Comparison of ENCODE assay signal across 8 cellular contexts in genomic region chr2:168346725-168347477, GRCh38.
DNase-seq lines count a peak whose midpoint lies in the region; TF ChIP-seq lines count a peak whose summit lies in the region.

No MANE protein-coding gene starts in this region.

- peak overlapping the region; percentile 57 for H3K4me3 ChIP-seq in astrocyte of the spinal cord (ENCODE audit: low read depth, low read length)
- H3K4me3 ChIP-seq in iPS-11a (ENCODE audit: low read depth, low read length), result peak overlapping the region; percentile 35
- H3K4me3 ChIP-seq in skeletal muscle cell (ENCODE audit: low read depth, low read length), result peak overlapping the region; percentile 49

- POLR2A ChIA-PET in HEK293T (lab: Yijun Ruan, JAX), result no interaction called here

- CTCF ChIA-PET in HEK293T (lab: Yijun Ruan, JAX), result interaction anchor here (0.5 to 2.2 kb wide), 5 partner anchors 14 to 413 kb away, joined by 3 to 7 read pairs (median 3); no protein-coding TSS in a partner anchor

- DNase-seq in GM04504 (ENCODE audit: low read depth), result peak; percentile 40
- DNase-seq in HEK293T (ENCODE audit: extremely low spot score), result peak; percentile 75
- DNase-seq in NCI-H1048 (lab: John Stamatoyannopoulos, UW), result peak; percentile 54
- peak; percentile 14 for DNase-seq in T-helper 22 cell (ENCODE audit: low read depth)
- peak; percentile 68 for DNase-seq in astrocyte of the spinal cord (ENCODE audit: low read depth, low spot score)
- DNase-seq in skeletal muscle cell (ENCODE audit: low read depth), result peak; percentile 15
- DNase-seq in 8988T, result no peak

- peak; percentile 72 for TF ChIP-seq CTCF in astrocyte of the spinal cord (IDR thresholded peaks at IDR 0.05; ENCODE audit: low read depth, low read length)

- in situ Hi-C loops in astrocyte of the spinal cord (cut with HindIII; ENCODE audit: low sequenced_read_pairs), result no loop called here

TF ChIP-seq in HEK293T, 16 proteins besides CTCF, POLR2A, EP300 and RAD21:
- TF ChIP-seq NFRKB (IDR thresholded peaks at IDR 0.05) (no peak), L3MBTL2 (conservative IDR thresholded peaks at IDR 0.05) (no peak), BHLHE40 (IDR thresholded peaks at IDR 0.05; ENCODE audit: borderline replicate concordance) (no peak), SP1 (IDR thresholded peaks at IDR 0.05) (no peak), HDGF (IDR thresholded peaks at IDR 0.05; ENCODE audit: borderline replicate concordance) (no peak), FOXM1 (IDR thresholded peaks at IDR 0.05; ENCODE audit: borderline replicate concordance) (no peak)
